In genomic region chr18:59917422-59917821, GRCh38 we compare ENCODE assay signal across 10 cellular contexts. TPM values are rescaled to one million over a fixed set of nuclear protein-coding genes. Genes with fewer than 3 reads are reported as not detected.
A peak's percentile ranks its signal among the peaks of the same experiment; 100 is the strongest.
DNase-seq lines count a peak whose midpoint lies in the region; ATAC-seq and TF ChIP-seq lines count a peak whose summit lies in the region.
"Had no signal": no experiment of that assay in that cellular context is flagged by ENCODE, and none has a peak within 500 bp of the region (broad histone marks: within the 10 kb centered on the region; RNA-seq: fewer than 3 reads in every experiment).

No MANE protein-coding gene starts in this region.

- POLR2A ChIA-PET in CD8-positive, alpha-beta T cell (lab: Charles Lee), result no interaction called here

- H3K9ac ChIP-seq in OCI-LY3 (ENCODE audit: low read length) (peak overlapping the region; percentile 56; the same call in 1 of the 2 replicates), smooth muscle cell (ENCODE audit: low read depth) (no peak overlapping the region)

- H4K20me1 ChIP-seq in OCI-LY3 (ENCODE audit: insufficient read depth, low read length) (no peaks in the 10 kb centered on the region), smooth muscle cell (ENCODE audit: low read depth) (no peaks in the 10 kb centered on the region)

- 70% methylated on average over 5 of the region's 5 CpGs for WGBS in smooth muscle cell (ENCODE audit: low lambda C conversion rate)

- H3K4me3 ChIP-seq in OCI-LY3 (ENCODE audit: low read length) (peak overlapping the region; percentile 61; the same call in 1 of the 2 replicates), smooth muscle cell (no peak overlapping the region)
- H3K4me3 ChIP-seq in CD8-positive, alpha-beta T cell (ENCODE audit: low read depth, low read length), result no peak overlapping the region
- H3K4me3 ChIP-seq: psoas muscle had no signal

- H3K9me3 ChIP-seq in OCI-LY3 (ENCODE audit: insufficient read depth, low read length) (peaks cover 8% of the 10 kb centered on the region; the same call in 1 of the 2 replicates), smooth muscle cell (replicated peaks; ENCODE audit: low read depth) (no peaks in the 10 kb centered on the region)
- no peaks in the 10 kb centered on the region for H3K9me3 ChIP-seq in CD8-positive, alpha-beta T cell (ENCODE audit: low read length)
- H3K9me3 ChIP-seq: psoas muscle had no signal

- H3K4me2 ChIP-seq in OCI-LY3 (ENCODE audit: low read length) (peak overlapping the region; percentile 79), smooth muscle cell (no peak overlapping the region)

- peaks cover 2% of the 10 kb centered on the region for H3F3A ChIP-seq in smooth muscle cell (ENCODE audit: low read depth)

- H3K27ac Mint-ChIP-seq in activated CD4-positive, alpha-beta T cell treated with anti-CD3 and anti-CD28 coated beads, Interleukin-2, amount 10 ng/mL, durations not matched to agents 24 days and 14 days, result peak overlapping the region; percentile 16
- peak overlapping the region; percentile 8 for H3K27ac Mint-ChIP-seq in endothelial cell (ENCODE audit: unreplicated experiment)
- H3K27ac Mint-ChIP-seq in CD8-positive, alpha-beta T cell, result no peak overlapping the region

- peak overlapping the region; percentile 8 for H3K4me3 Mint-ChIP-seq in activated CD4-positive, alpha-beta T cell treated with anti-CD3 and anti-CD28 coated beads, Interleukin-2, amount 10 ng/mL, durations not matched to agents 24 days and 14 days
- H3K4me3 Mint-ChIP-seq in endothelial cell (ENCODE audit: unreplicated experiment), result no peak overlapping the region
- no peak overlapping the region for H3K4me3 Mint-ChIP-seq in CD8-positive, alpha-beta T cell

- intact Hi-C loops in activated CD4-positive, alpha-beta T cell treated with anti-CD3 and anti-CD28 coated beads, Interleukin-2, amount 10 ng/mL, durations not matched to agents 24 days and 14 days (cut with micrococcal nuclease), result loop anchor here (5.0 kb wide), 1 partner anchor 35 kb away; no protein-coding TSS in a partner anchor
- intact Hi-C loops in CD8-positive, alpha-beta T cell (cut with DNase I, micrococcal nuclease), result no loop called here

- CTCF ChIA-PET in CD8-positive, alpha-beta T cell (lab: Charles Lee), result no interaction called here

- H3K79me2 ChIP-seq in OCI-LY3 (ENCODE audit: low read length), result no peaks in the 10 kb centered on the region
- no peaks in the 10 kb centered on the region for H3K79me2 ChIP-seq in smooth muscle cell (ENCODE audit: low read depth)

- H3K27me3 ChIP-seq in OCI-LY3 (ENCODE audit: low read depth, low read length) (no peaks in the 10 kb centered on the region), smooth muscle cell (ENCODE audit: low read depth) (no peaks in the 10 kb centered on the region)
- no peaks in the 10 kb centered on the region for H3K27me3 ChIP-seq in CD8-positive, alpha-beta T cell (ENCODE audit: insufficient read depth, low read length)

- DNase-seq in activated CD4-positive, alpha-beta T cell treated with anti-CD3 and anti-CD28 coated beads, Interleukin-2, amount 10 ng/mL, durations not matched to agents 24 days and 14 days, result peak; percentile 62
- DNase-seq in activated CD4-positive, alpha-beta T cell treated with anti-CD3 and anti-CD28 coated beads, Interleukin-2, amount 50 U/mL, for 48 hours, result no peak
- DNase-seq in endothelial cell (ENCODE audit: low spot score) (no peak), smooth muscle cell (lab: John Stamatoyannopoulos, UW; ENCODE audit: unreplicated experiment) (no peak), superior temporal gyrus (ENCODE audit: extremely low spot score) (no peak), foreskin melanocyte (no peak)
- no peak for DNase-seq in CD8-positive, alpha-beta T cell
- DNase-seq: psoas muscle; stimulated activated naive CD4-positive, alpha-beta T cell treated with Interleukin-2 at 50 U/mL for 16 hours had no signal

- peaks cover 7% of the 10 kb centered on the region for H3K36me3 ChIP-seq in OCI-LY3 (replicated peaks; ENCODE audit: low read depth, low read length)
- no peaks in the 10 kb centered on the region for H3K36me3 ChIP-seq in smooth muscle cell (ENCODE audit: low read depth)
- H3K36me3 ChIP-seq in CD8-positive, alpha-beta T cell (ENCODE audit: insufficient read depth, low read length), result no peaks in the 10 kb centered on the region

- no peak for TF ChIP-seq CTCF in OCI-LY3 (IDR thresholded peaks at IDR 0.05; ENCODE audit: low read depth, low read length)
- TF ChIP-seq CTCF in endothelial cell (IDR thresholded peaks at IDR 0.05; ENCODE audit: unreplicated experiment), result no peak
- no peak for TF ChIP-seq CTCF in smooth muscle cell (IDR thresholded peaks at IDR 0.05; ENCODE audit: borderline replicate concordance, insufficient read depth, poor library complexity, severe bottlenecking)
- no peak for TF ChIP-seq CTCF in CD8-positive, alpha-beta T cell (IDR thresholded peaks at IDR 0.05)

- H3K9me3 Mint-ChIP-seq in activated CD4-positive, alpha-beta T cell treated with anti-CD3 and anti-CD28 coated beads, Interleukin-2, amount 10 ng/mL, durations not matched to agents 24 days and 14 days, result no peaks in the 10 kb centered on the region
- no peaks in the 10 kb centered on the region for H3K9me3 Mint-ChIP-seq in endothelial cell (ENCODE audit: unreplicated experiment)
- H3K9me3 Mint-ChIP-seq in CD8-positive, alpha-beta T cell, result no peaks in the 10 kb centered on the region

- H3K4me1 ChIP-seq in OCI-LY3 (ENCODE audit: low read length), result peaks cover 56% of the 10 kb centered on the region
- peaks cover 4% of the 10 kb centered on the region for H3K4me1 ChIP-seq in smooth muscle cell (ENCODE audit: low read depth)
- H3K4me1 ChIP-seq in CD8-positive, alpha-beta T cell (ENCODE audit: insufficient read depth, low read length), result peaks cover 4% of the 10 kb centered on the region
- H3K4me1 ChIP-seq: psoas muscle had no signal

- H3K4me1 Mint-ChIP-seq in activated CD4-positive, alpha-beta T cell treated with anti-CD3 and anti-CD28 coated beads, Interleukin-2, amount 10 ng/mL, durations not matched to agents 24 days and 14 days, result peaks cover 19% of the 10 kb centered on the region
- no peaks in the 10 kb centered on the region for H3K4me1 Mint-ChIP-seq in endothelial cell (ENCODE audit: unreplicated experiment)
- peaks cover 16% of the 10 kb centered on the region for H3K4me1 Mint-ChIP-seq in CD8-positive, alpha-beta T cell (ENCODE audit: low read depth)

- H3K36me3 Mint-ChIP-seq in activated CD4-positive, alpha-beta T cell treated with anti-CD3 and anti-CD28 coated beads, Interleukin-2, amount 10 ng/mL, durations not matched to agents 24 days and 14 days (ENCODE audit: low read depth), result no peaks in the 10 kb centered on the region
- H3K36me3 Mint-ChIP-seq in endothelial cell (ENCODE audit: low read depth, unreplicated experiment), result no peaks in the 10 kb centered on the region
- no peaks in the 10 kb centered on the region for H3K36me3 Mint-ChIP-seq in CD8-positive, alpha-beta T cell

- H3K27ac ChIP-seq in OCI-LY3 (ENCODE audit: low read length) (peak overlapping the region; percentile 67), smooth muscle cell (ENCODE audit: low read depth) (peak overlapping the region; percentile 22)
- H3K27ac ChIP-seq in CD8-positive, alpha-beta T cell (ENCODE audit: low read depth, low read length), result no peak overlapping the region
- H3K27ac ChIP-seq: psoas muscle had no signal

- no peaks in the 10 kb centered on the region for H3K27me3 Mint-ChIP-seq in activated CD4-positive, alpha-beta T cell treated with anti-CD3 and anti-CD28 coated beads, Interleukin-2, amount 10 ng/mL, durations not matched to agents 24 days and 14 days
- no peaks in the 10 kb centered on the region for H3K27me3 Mint-ChIP-seq in endothelial cell (ENCODE audit: unreplicated experiment)
- H3K27me3 Mint-ChIP-seq in CD8-positive, alpha-beta T cell (ENCODE audit: low read depth), result peaks cover 4% of the 10 kb centered on the region

- ATAC-seq in CD8-positive, alpha-beta T cell, result no peak

- H2AFZ ChIP-seq in OCI-LY3 (ENCODE audit: low read depth, low read length) (peak overlapping the region; percentile 44), smooth muscle cell (ENCODE audit: low read depth) (no peak overlapping the region)

RNA-seq across cellular contexts. Expression of gene PMAIP1, which starts 17.6 kb away (rescaled TPM):
- 52.5 and 54.6 TPM in 2 replicates for total RNA-seq in activated CD4-positive, alpha-beta T cell treated with anti-CD3 and anti-CD28 coated beads, Interleukin-2, amount 10 ng/mL, durations not matched to agents 24 days and 14 days
- total RNA-seq in endothelial cell (ENCODE audit: unreplicated experiment), result 3.2 TPM
- 35.9 and 37.5 TPM in 2 replicates for total RNA-seq in smooth muscle cell
- polyA plus RNA-seq in smooth muscle cell, result 18.0 and 36.7 TPM in 2 replicates
- total RNA-seq in CD8-positive, alpha-beta T cell, result 100 to 1,000 TPM in 1 of 2 experiments, 10 to 100 TPM in 1; 96.2 to 101 TPM
